27 cellular contexts compared by ENCODE assay signal in genomic region chr11:44162004-44162403, GRCh38.
"Had no signal": no experiment of that assay in that cellular context is flagged by ENCODE, and none has a peak within 500 bp of the region (broad histone marks: within the 10 kb centered on the region; RNA-seq: fewer than 3 reads in every experiment).

No MANE protein-coding gene starts in this region.

- H3K27me3 ChIP-seq: neutrophil, pancreas, right lobe of liver, sigmoid colon, stomach, thyroid gland, tibial nerve, upper lobe of left lung, vagina had no signal

- H3K36me3 ChIP-seq: neutrophil, pancreas, prostate gland, right lobe of liver, thyroid gland, vagina had no signal

- H3K27me3 Mint-ChIP-seq: natural killer cell treated with Interleukin-12 subunit alpha and Interleukin-12 subunit beta and Interleukin-15 and Interleukin-18, amount 100 ng/mL, for 72 hours; stimulated activated naive B cell treated with anti-CD40 and anti-IgM and Interleukin-4, amounts not matched to agents 10 μg/mL and 1 μg/mL and 100 μg/mL, for 72 hours; stimulated activated naive CD8-positive, alpha-beta T cell treated with anti-CD3 and anti-CD28 coated beads, Interleukin-15, Interleukin-2, amounts not matched to agents 100 ng/mL and 50 ng/mL, for 24 hours had no signal

- H3K27ac Mint-ChIP-seq: natural killer cell treated with Interleukin-12 subunit alpha and Interleukin-12 subunit beta and Interleukin-15 and Interleukin-18, amount 100 ng/mL, for 72 hours; nephron progenitor cell; stimulated activated effector memory CD8-positive, alpha-beta T cell treated with anti-CD3 and anti-CD28 coated beads, Interleukin-12 subunit alpha, Interleukin-12 subunit beta, amount 100 ng/mL, for 72 hours; stimulated activated naive B cell treated with anti-CD40 and anti-IgM and Interleukin-4, amounts not matched to agents 10 μg/mL and 1 μg/mL and 100 μg/mL, for 72 hours; stimulated activated naive CD8-positive, alpha-beta T cell treated with anti-CD3 and anti-CD28 coated beads, Interleukin-15, Interleukin-2, amounts not matched to agents 100 ng/mL and 50 ng/mL, for 24 hours had no signal

- H3K4me3 ChIP-seq: pancreas, prostate gland, right lobe of liver, sigmoid colon, stomach, thoracic aorta, thyroid gland, tibial nerve, upper lobe of left lung, vagina had no signal

- H3K9me3 ChIP-seq: neutrophil, pancreas, prostate gland, right lobe of liver, sigmoid colon, thoracic aorta, thyroid gland, vagina had no signal

- DNase-seq: nephron progenitor cell; nucleus accumbens; pancreas; retina; right cardiac atrium; right lobe of liver; sigmoid colon; small intestine; stimulated activated CD4-positive, alpha-beta T cell treated with anti-CD3 and anti-CD28 coated beads, Interleukin-15, amount 100 ng/mL, for 24 hours; stimulated activated CD4-positive, alpha-beta T cell treated with anti-CD3 and anti-CD28 coated beads, Interleukin-2, amount 100 ng/mL, for 24 hours; stimulated activated CD4-positive, alpha-beta T cell treated with anti-CD3 and anti-CD28 coated beads, Interleukin-2, amount 100 ng/mL, for 48 hours; stimulated activated CD4-positive, alpha-beta T cell treated with anti-CD3 and anti-CD28 coated beads, Interleukin-4, amount 100 ng/mL, for 24 hours; stimulated activated naive B cell treated with anti-CD40 and anti-IgM and Interleukin-4, amounts not matched to agents 10 μg/mL and 1 μg/mL and 100 μg/mL, for 72 hours; stimulated activated naive CD4-positive, alpha-beta T cell treated with Interleukin-2 at 50 U/mL for 16 hours; stomach; thyroid gland; trophoblast cell; upper lobe of left lung had no signal

- H3K4me1 ChIP-seq: prostate gland, right lobe of liver, thyroid gland, upper lobe of left lung had no signal

- H3K4me3 Mint-ChIP-seq: natural killer cell treated with Interleukin-12 subunit alpha and Interleukin-12 subunit beta and Interleukin-15 and Interleukin-18, amount 100 ng/mL, for 72 hours; nephron progenitor cell; neural crest cell; stimulated activated effector memory CD8-positive, alpha-beta T cell treated with anti-CD3 and anti-CD28 coated beads, Interleukin-12 subunit alpha, Interleukin-12 subunit beta, amount 100 ng/mL, for 72 hours; stimulated activated naive B cell treated with anti-CD40 and anti-IgM and Interleukin-4, amounts not matched to agents 10 μg/mL and 1 μg/mL and 100 μg/mL, for 72 hours; stimulated activated naive CD8-positive, alpha-beta T cell treated with anti-CD3 and anti-CD28 coated beads, Interleukin-15, Interleukin-2, amounts not matched to agents 100 ng/mL and 50 ng/mL, for 24 hours had no signal

- ATAC-seq: natural killer cell treated with Interleukin-12 subunit alpha and Interleukin-12 subunit beta and Interleukin-15 and Interleukin-18, amount 100 ng/mL, for 72 hours; pancreas; right cardiac atrium; right lobe of liver; stimulated activated effector memory CD8-positive, alpha-beta T cell treated with anti-CD3 and anti-CD28 coated beads, Interleukin-12 subunit alpha, Interleukin-12 subunit beta, amount 100 ng/mL, for 72 hours; stimulated activated naive B cell treated with anti-CD40 and anti-IgM and Interleukin-4, amounts not matched to agents 10 μg/mL and 1 μg/mL and 100 μg/mL, for 72 hours had no signal

- H3K9me3 Mint-ChIP-seq: natural killer cell treated with Interleukin-12 subunit alpha and Interleukin-12 subunit beta and Interleukin-15 and Interleukin-18, amount 100 ng/mL, for 72 hours; stimulated activated effector memory CD8-positive, alpha-beta T cell treated with anti-CD3 and anti-CD28 coated beads, Interleukin-12 subunit alpha, Interleukin-12 subunit beta, amount 100 ng/mL, for 72 hours; stimulated activated naive CD8-positive, alpha-beta T cell treated with anti-CD3 and anti-CD28 coated beads, Interleukin-15, Interleukin-2, amounts not matched to agents 100 ng/mL and 50 ng/mL, for 24 hours had no signal

- H3K4me1 Mint-ChIP-seq: nephron progenitor cell, neural crest cell had no signal

- H3K27ac ChIP-seq: neutrophil, pancreas, prostate gland, right lobe of liver, sigmoid colon, stomach, thoracic aorta, thyroid gland, tibial nerve, upper lobe of left lung, vagina had no signal
